Comparison of ENCODE assay signal across 12 cellular contexts in the genomic region with DNA sequence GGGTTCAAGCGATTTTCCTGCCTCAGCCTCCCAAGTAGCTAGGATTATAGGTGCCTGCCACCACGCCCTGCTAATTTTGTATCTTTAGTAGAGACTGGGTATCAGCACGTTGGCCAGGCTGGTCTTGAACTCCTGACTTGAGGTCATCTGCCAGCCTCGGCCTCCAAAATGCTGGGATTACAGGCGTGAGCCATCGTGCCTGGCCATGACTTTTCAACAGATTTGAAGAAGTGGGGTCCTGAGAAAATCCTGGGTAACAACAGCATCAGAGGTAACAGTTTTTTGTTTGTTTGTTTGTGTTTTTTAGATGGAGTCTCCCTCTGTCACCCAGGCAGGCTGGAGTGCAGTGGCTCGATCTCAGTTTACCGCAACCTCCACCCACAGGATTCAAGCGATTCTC. TPM values are rescaled to one million over a fixed set of nuclear protein-coding genes. Genes with fewer than 3 reads are reported as not detected.
A peak's percentile ranks its signal among the peaks of the same experiment; 100 is the strongest.
DNase-seq lines count a peak whose midpoint lies in the region; ATAC-seq and TF ChIP-seq lines count a peak whose summit lies in the region.
"Had no signal": no experiment of that assay in that cellular context is flagged by ENCODE, and none has a peak within 500 bp of the region (broad histone marks: within the 10 kb centered on the region; RNA-seq: fewer than 3 reads in every experiment).

No MANE protein-coding gene starts in this region.

- POLR2A ChIA-PET in activated CD4-positive, alpha-beta T cell treated with anti-CD3 and anti-CD28 coated beads for 36 hours (lab: Charles Lee), result interaction anchor here (0.6 to 1.6 kb wide), 5 partner anchors 17 to 181 kb away, joined by 3 to 11 read pairs (median 4); no protein-coding TSS in a partner anchor
- POLR2A ChIA-PET in activated CD4-positive, alpha-beta memory T cell treated with anti-CD3 and anti-CD28 coated beads, Interleukin-2, amount 10 ng/mL, durations not matched to agents 7 days and 5 days (lab: Charles Lee), result interaction anchor here (0.7 to 14.7 kb wide), 9 partner anchors 9 to 113 kb away, joined by 3 to 574 read pairs (median 7); partner anchors contain the start of genes DHPS, HOOK2, RNASEH2A and TRIR

- no peak for DNase-seq in activated CD4-positive, alpha-beta T cell treated with anti-CD3 and anti-CD28 coated beads for 36 hours
- no peak for DNase-seq in activated CD4-positive, alpha-beta T cell treated with anti-CD3 and anti-CD28 coated beads, Interleukin-2, amount 50 U/mL, for 4 hours
- DNase-seq in activated CD4-positive, alpha-beta memory T cell treated with anti-CD3 and anti-CD28 coated beads, Interleukin-2, amount 10 ng/mL, durations not matched to agents 7 days and 5 days, result no peak
- DNase-seq in fibroblast of pulmonary artery (ENCODE audit: low read depth), result peak; percentile 56
- DNase-seq in NCI-H345 treated with DMSO at 0.1 percent for 48 hours (lab: John Stamatoyannopoulos, UW; ENCODE audit: unreplicated experiment), result no peak
- DNase-seq in GM19240 (ENCODE audit: insufficient read length, low spot score), result no peak
- DNase-seq: NCI-H187 treated with DMSO at 0.1 percent for 48 hours had no signal

- H3K27ac Mint-ChIP-seq in activated CD4-positive, alpha-beta T cell treated with anti-CD3 and anti-CD28 coated beads for 36 hours, result peak overlapping the region; percentile 95
- H3K27ac Mint-ChIP-seq in activated CD4-positive, alpha-beta memory T cell treated with anti-CD3 and anti-CD28 coated beads, Interleukin-2, amount 10 ng/mL, durations not matched to agents 7 days and 5 days, result peak overlapping the region; percentile 92
- peak overlapping the region; percentile 91 for H3K27ac Mint-ChIP-seq in stimulated activated memory B cell treated with anti-CD40 and anti-IgM and Interleukin-4, amounts not matched to agents 10 μg/mL and 1 μg/mL and 100 μg/mL, for 72 hours

- intact Hi-C loops in activated CD4-positive, alpha-beta T cell treated with anti-CD3 and anti-CD28 coated beads for 36 hours (cut with DNase I, micrococcal nuclease), result loop anchor here (5.0 to 10.0 kb wide), 8 partner anchors 63 to 1833 kb away; partner anchors contain the start of genes ADGRE5 (in 1 of the 2), CALR (in 1 of the 2), IER2 (in 1 of the 2) and NACC1 (in 1 of the 2)

- peak overlapping the region; percentile 2 for H3K4me3 ChIP-seq in fibroblast of pulmonary artery (replicated peaks; ENCODE audit: low read depth, low read length)

- peaks cover 30% of the 10 kb centered on the region for H3K4me1 Mint-ChIP-seq in activated CD4-positive, alpha-beta T cell treated with anti-CD3 and anti-CD28 coated beads for 36 hours
- peaks cover 39% of the 10 kb centered on the region for H3K4me1 Mint-ChIP-seq in activated CD4-positive, alpha-beta memory T cell treated with anti-CD3 and anti-CD28 coated beads, Interleukin-2, amount 10 ng/mL, durations not matched to agents 7 days and 5 days
- peaks cover 35% of the 10 kb centered on the region for H3K4me1 Mint-ChIP-seq in stimulated activated memory B cell treated with anti-CD40 and anti-IgM and Interleukin-4, amounts not matched to agents 10 μg/mL and 1 μg/mL and 100 μg/mL, for 72 hours

- H3K4me3 Mint-ChIP-seq in activated CD4-positive, alpha-beta T cell treated with anti-CD3 and anti-CD28 coated beads for 36 hours, result peak overlapping the region; percentile 92
- peak overlapping the region; percentile 74 for H3K4me3 Mint-ChIP-seq in activated CD4-positive, alpha-beta memory T cell treated with anti-CD3 and anti-CD28 coated beads, Interleukin-2, amount 10 ng/mL, durations not matched to agents 7 days and 5 days
- H3K4me3 Mint-ChIP-seq in stimulated activated memory B cell treated with anti-CD40 and anti-IgM and Interleukin-4, amounts not matched to agents 10 μg/mL and 1 μg/mL and 100 μg/mL, for 72 hours, result peak overlapping the region; percentile 21

- no peaks in the 10 kb centered on the region for H3K27me3 Mint-ChIP-seq in activated CD4-positive, alpha-beta T cell treated with anti-CD3 and anti-CD28 coated beads for 36 hours
- H3K27me3 Mint-ChIP-seq in activated CD4-positive, alpha-beta memory T cell treated with anti-CD3 and anti-CD28 coated beads, Interleukin-2, amount 10 ng/mL, durations not matched to agents 7 days and 5 days, result no peaks in the 10 kb centered on the region
- no peaks in the 10 kb centered on the region for H3K27me3 Mint-ChIP-seq in stimulated activated memory B cell treated with anti-CD40 and anti-IgM and Interleukin-4, amounts not matched to agents 10 μg/mL and 1 μg/mL and 100 μg/mL, for 72 hours

- ATAC-seq in activated CD4-positive, alpha-beta T cell treated with anti-CD3 and anti-CD28 coated beads for 36 hours, result no peak
- no peak for ATAC-seq in stimulated activated memory B cell treated with anti-CD40 and anti-IgM and Interleukin-4, amounts not matched to agents 10 μg/mL and 1 μg/mL and 100 μg/mL, for 72 hours
- ATAC-seq in HG02610 (IDR thresholded peaks at IDR 0.05; ENCODE audit: unreplicated experiment), result no peak

- TF ChIP-seq CTCF in fibroblast of pulmonary artery (IDR thresholded peaks at IDR 0.05; ENCODE audit: low read length, missing control alignments), result no peak

- H3K9me3 Mint-ChIP-seq in activated CD4-positive, alpha-beta T cell treated with anti-CD3 and anti-CD28 coated beads for 36 hours (ENCODE audit: low read depth), result no peaks in the 10 kb centered on the region
- H3K9me3 Mint-ChIP-seq in activated CD4-positive, alpha-beta memory T cell treated with anti-CD3 and anti-CD28 coated beads, Interleukin-2, amount 10 ng/mL, durations not matched to agents 7 days and 5 days, result no peaks in the 10 kb centered on the region
- no peaks in the 10 kb centered on the region for H3K9me3 Mint-ChIP-seq in stimulated activated memory B cell treated with anti-CD40 and anti-IgM and Interleukin-4, amounts not matched to agents 10 μg/mL and 1 μg/mL and 100 μg/mL, for 72 hours

- CTCF ChIA-PET in activated CD4-positive, alpha-beta T cell treated with anti-CD3 and anti-CD28 coated beads for 36 hours (lab: Charles Lee), result interaction anchor here (0.7 to 15.0 kb wide), 11 partner anchors 8 to 117 kb away, joined by 4 to 451 read pairs (median 6); partner anchors contain the start of genes HOOK2 and RNASEH2A
- CTCF ChIA-PET in activated CD4-positive, alpha-beta memory T cell treated with anti-CD3 and anti-CD28 coated beads, Interleukin-2, amount 10 ng/mL, durations not matched to agents 7 days and 5 days (lab: Charles Lee), result interaction anchor here (0.7 to 13.9 kb wide), 9 partner anchors 13 to 170 kb away, joined by 3 to 419 read pairs (median 5); partner anchors contain the start of gene HOOK2

- H3K36me3 Mint-ChIP-seq in activated CD4-positive, alpha-beta T cell treated with anti-CD3 and anti-CD28 coated beads for 36 hours (ENCODE audit: low read depth), result peaks cover 28% of the 10 kb centered on the region
- H3K36me3 Mint-ChIP-seq in activated CD4-positive, alpha-beta memory T cell treated with anti-CD3 and anti-CD28 coated beads, Interleukin-2, amount 10 ng/mL, durations not matched to agents 7 days and 5 days (ENCODE audit: low read depth), result peaks cover 23% of the 10 kb centered on the region
- H3K36me3 Mint-ChIP-seq in stimulated activated memory B cell treated with anti-CD40 and anti-IgM and Interleukin-4, amounts not matched to agents 10 μg/mL and 1 μg/mL and 100 μg/mL, for 72 hours, result peaks cover 12% of the 10 kb centered on the region

RNA-seq across cellular contexts. Expression of gene JUNB, which starts 3.6 kb away (rescaled TPM):
- 100 to 1,000 TPM; 375 to 412 TPM for total RNA-seq in activated CD4-positive, alpha-beta T cell treated with anti-CD3 and anti-CD28 coated beads for 36 hours
- total RNA-seq in activated CD4-positive, alpha-beta memory T cell treated with anti-CD3 and anti-CD28 coated beads, Interleukin-2, amount 10 ng/mL, durations not matched to agents 7 days and 5 days, result 100 to 1,000 TPM; 197 TPM

RNA-seq across cellular contexts. Expression of gene PRDX2, which starts 6.7 kb away (rescaled TPM):
- total RNA-seq in activated CD4-positive, alpha-beta T cell treated with anti-CD3 and anti-CD28 coated beads for 36 hours, result 100 to 1,000 TPM; 261 to 325 TPM
- 100 to 1,000 TPM; 234 to 240 TPM for total RNA-seq in activated CD4-positive, alpha-beta memory T cell treated with anti-CD3 and anti-CD28 coated beads, Interleukin-2, amount 10 ng/mL, durations not matched to agents 7 days and 5 days
- total RNA-seq: SK-MEL-5 had no signal

RNA-seq across cellular contexts. Expression of gene THSD8, which starts 6.9 kb away (rescaled TPM):
- 10 to 100 TPM; 31.0 to 48.2 TPM for total RNA-seq in activated CD4-positive, alpha-beta T cell treated with anti-CD3 and anti-CD28 coated beads for 36 hours
- total RNA-seq in activated CD4-positive, alpha-beta memory T cell treated with anti-CD3 and anti-CD28 coated beads, Interleukin-2, amount 10 ng/mL, durations not matched to agents 7 days and 5 days, result 10 to 100 TPM; 19.2 to 25.5 TPM
- total RNA-seq: dermis microvascular lymphatic vessel endothelial cell, omental fat pad, SK-MEL-5 had no signal

RNA-seq across cellular contexts. Expression of gene RNASEH2A, which starts 11.4 kb away (rescaled TPM):
- total RNA-seq in activated CD4-positive, alpha-beta T cell treated with anti-CD3 and anti-CD28 coated beads for 36 hours, result 10 to 100 TPM; 27.0 to 51.1 TPM
- total RNA-seq in activated CD4-positive, alpha-beta memory T cell treated with anti-CD3 and anti-CD28 coated beads, Interleukin-2, amount 10 ng/mL, durations not matched to agents 7 days and 5 days, result 10 to 100 TPM; 34.8 to 38.4 TPM

RNA-seq across cellular contexts. Expression of gene HOOK2, which starts 19.6 kb away (rescaled TPM):
- total RNA-seq in activated CD4-positive, alpha-beta T cell treated with anti-CD3 and anti-CD28 coated beads for 36 hours, result 10 to 100 TPM; 20.4 to 20.9 TPM
- 10 to 100 TPM; 17.0 to 17.8 TPM for total RNA-seq in activated CD4-positive, alpha-beta memory T cell treated with anti-CD3 and anti-CD28 coated beads, Interleukin-2, amount 10 ng/mL, durations not matched to agents 7 days and 5 days

Comparison
In these comparisons a context has a peak if more than half of its experiments do, and no peak if none do; other contexts are left out.
1. H3K4me3 Mint-ChIP-seq: peak in every context shown above with its lines; median percentile 92 in activated CD4-positive, alpha-beta T cell treated with anti-CD3 and anti-CD28 coated beads for 36 hours; 74 in activated CD4-positive, alpha-beta memory T cell treated with anti-CD3 and anti-CD28 coated beads, Interleukin-2, amount 10 ng/mL, durations not matched to agents 7 days and 5 days; 21 in stimulated activated memory B cell treated with anti-CD40 and anti-IgM and Interleukin-4, amounts not matched to agents 10 μg/mL and 1 μg/mL and 100 μg/mL, for 72 hours.